19 cellular contexts compared by ENCODE assay signal in genomic region chr9:13149454-13149853, GRCh38.
DNase-seq lines count a peak whose midpoint lies in the region; ATAC-seq and TF ChIP-seq lines count a peak whose summit lies in the region.
"Had no signal": no experiment of that assay in that cellular context is flagged by ENCODE, and none has a peak within 500 bp of the region (broad histone marks: within the 10 kb centered on the region; RNA-seq: fewer than 3 reads in every experiment).

No MANE protein-coding gene starts in this region.

- H3K9me3 Mint-ChIP-seq in mesothelial cell of epicardium: peaks cover 3% of the 10 kb centered on the region
- H3K9me3 Mint-ChIP-seq: activated CD4-positive, alpha-beta T cell treated with anti-CD3 and anti-CD28 coated beads, Interleukin-2, amount 10 ng/mL, durations not matched to agents 24 days and 14 days had no signal

- H3K4me3 ChIP-seq in upper lobe of left lung: no peak overlapping the region
- H3K4me3 ChIP-seq: colonic mucosa, SJSA1, skin epidermis, stomach had no signal

- no peak for TF ChIP-seq POLR2A in upper lobe of left lung (IDR thresholded peaks at IDR 0.05)

- H3K27ac ChIP-seq in upper lobe of left lung: no peak overlapping the region
- H3K27ac ChIP-seq: brain microvascular endothelial cell, colonic mucosa, KMS-11, SJSA1, skin epidermis, stomach had no signal

- H3K27me3 ChIP-seq in upper lobe of left lung: no peaks in the 10 kb centered on the region
- H3K27me3 ChIP-seq: brain microvascular endothelial cell, colonic mucosa, SJSA1, stomach had no signal

- in situ Hi-C loops in G401 (cut with HindIII; ENCODE audit: low sequenced_read_pairs): no loop called here

- no peak for ATAC-seq in HG02571 (IDR thresholded peaks at IDR 0.05; ENCODE audit: unreplicated experiment)
- no peak for ATAC-seq in upper lobe of left lung (ENCODE audit: low FRiP score in 2 of 2)
- no peak for ATAC-seq in GM21390 (IDR thresholded peaks at IDR 0.05; ENCODE audit: unreplicated experiment)
- ATAC-seq: CD8-positive, alpha-beta T cell had no signal

- DNase-seq in G401 (ENCODE audit: low spot score) (peak; percentile 16), NCI-H1092 treated with DMSO at 0.1 percent for 48 hours (lab: John Stamatoyannopoulos, UW) (peak; percentile 79), SHP77 treated with DMSO at 0.1 percent for 48 hours (lab: John Stamatoyannopoulos, UW) (peak; percentile 39), mesothelial cell of epicardium (ENCODE audit: low spot score in 2 of 2, unreplicated experiment in 2 of 2) (no peak), upper lobe of left lung (no peak)
- DNase-seq: activated CD4-positive, alpha-beta T cell treated with anti-CD3 and anti-CD28 coated beads, Interleukin-2, amount 10 ng/mL, durations not matched to agents 24 days and 14 days; brain microvascular endothelial cell; CD8-positive, alpha-beta T cell; colonic mucosa; H7; midbrain; stimulated activated CD4-positive, alpha-beta T cell treated with anti-CD3 and anti-CD28 coated beads, Interleukin-4, amount 100 ng/mL, for 4 hours; stomach had no signal

- H3K4me1 Mint-ChIP-seq in mesothelial cell of epicardium: peaks cover 24% of the 10 kb centered on the region
- H3K4me1 Mint-ChIP-seq: activated CD4-positive, alpha-beta T cell treated with anti-CD3 and anti-CD28 coated beads, Interleukin-2, amount 10 ng/mL, durations not matched to agents 24 days and 14 days had no signal

- H3K4me1 ChIP-seq in upper lobe of left lung: no peaks in the 10 kb centered on the region
- H3K4me1 ChIP-seq: colonic mucosa, SJSA1 had no signal

- peaks cover 51% of the 10 kb centered on the region for H3K36me3 Mint-ChIP-seq in mesothelial cell of epicardium
- H3K36me3 Mint-ChIP-seq: CD8-positive, alpha-beta T cell had no signal

- H3K4me3 Mint-ChIP-seq in mesothelial cell of epicardium: no peak overlapping the region
- H3K4me3 Mint-ChIP-seq: activated CD4-positive, alpha-beta T cell treated with anti-CD3 and anti-CD28 coated beads, Interleukin-2, amount 10 ng/mL, durations not matched to agents 24 days and 14 days; CD8-positive, alpha-beta T cell; T-helper 1 cell treated with Interleukin-12 subunit alpha and Interleukin-12 subunit beta and Interleukin-4 antibody, amounts not matched to agents 30 μg/mL and 1 μg/mL, for 36 hours had no signal

- peaks cover 0 to 19% (median 0%) of the 10 kb centered on the region in 4 donors for H3K36me3 ChIP-seq in upper lobe of left lung
- H3K36me3 ChIP-seq: brain microvascular endothelial cell, colonic mucosa, SJSA1 had no signal

- peak overlapping the region; percentile 48 for H3K27ac Mint-ChIP-seq in mesothelial cell of epicardium
- H3K27ac Mint-ChIP-seq: activated CD4-positive, alpha-beta T cell treated with anti-CD3 and anti-CD28 coated beads, Interleukin-2, amount 10 ng/mL, durations not matched to agents 24 days and 14 days; CD8-positive, alpha-beta T cell; T-helper 1 cell treated with Interleukin-12 subunit alpha and Interleukin-12 subunit beta and Interleukin-4 antibody, amounts not matched to agents 30 μg/mL and 1 μg/mL, for 36 hours had no signal

- TF ChIP-seq EP300 in upper lobe of left lung (IDR thresholded peaks at IDR 0.05): no peak

- no peaks in the 10 kb centered on the region for H3K27me3 Mint-ChIP-seq in mesothelial cell of epicardium (ENCODE audit: low read depth)
- H3K27me3 Mint-ChIP-seq: activated CD4-positive, alpha-beta T cell treated with anti-CD3 and anti-CD28 coated beads, Interleukin-2, amount 10 ng/mL, durations not matched to agents 24 days and 14 days had no signal

- no peaks in the 10 kb centered on the region for H3K9me3 ChIP-seq in upper lobe of left lung
- H3K9me3 ChIP-seq: colonic mucosa, SJSA1, stomach had no signal

- no peak for TF ChIP-seq CTCF in mesothelial cell of epicardium (IDR thresholded peaks at IDR 0.05; ENCODE audit: unreplicated experiment)
- TF ChIP-seq CTCF in upper lobe of left lung (IDR thresholded peaks at IDR 0.05): no peak

Comparison
In these comparisons a context has a peak if more than half of its experiments do, and no peak if none do; other contexts are left out.
1. DNase-seq: peak in G401 (single experiment), NCI-H1092 treated with DMSO at 0.1 percent for 48 hours (single experiment) and SHP77 treated with DMSO at 0.1 percent for 48 hours (single experiment); none in mesothelial cell of epicardium (0 of 2) and upper lobe of left lung (0 of 2).